In genomic region chr1:115478933-115479551, GRCh38 we compare ENCODE assay signal across 16 cellular contexts.
DNase-seq lines count a peak whose midpoint lies in the region; ATAC-seq and TF ChIP-seq lines count a peak whose summit lies in the region.
"Had no signal": no experiment of that assay in that cellular context is flagged by ENCODE, and none has a peak within 500 bp of the region (broad histone marks: within the 10 kb centered on the region; RNA-seq: fewer than 3 reads in every experiment).

No MANE protein-coding gene starts in this region.

- TF ChIP-seq RAD21 in SK-N-SH (IDR thresholded peaks at IDR 0.05; ENCODE audit: low read length): no peak

- H3F3A ChIP-seq in SK-N-SH (replicated peaks; ENCODE audit: insufficient read depth): no peaks in the 10 kb centered on the region

- WGBS in SK-N-SH (ENCODE audit: low lambda C conversion rate): 45% methylated on average over 18 of the region's 27 CpGs

- POLR2A ChIA-PET in SK-N-SH (lab: Yijun Ruan, JAX): no interaction called here

- no peak for ATAC-seq in SK-N-SH treated with all-trans-retinoic acid at 6 μM for 48 hours
- peak; percentile 21 for ATAC-seq in thoracic aorta (ENCODE audit: insufficient number of reproducible peaks, low FRiP score, low read depth)
- ATAC-seq in HG03175 (IDR thresholded peaks at IDR 0.05; ENCODE audit: unreplicated experiment): no peak
- ATAC-seq: A549, GM12878 had no signal

- no peaks in the 10 kb centered on the region for H3K9me2 ChIP-seq in SK-N-SH

- CTCF ChIA-PET in SK-N-SH (lab: Yijun Ruan, JAX): interaction anchor here (0.9 to 5.3 kb wide), 3 partner anchors 9 to 337 kb away, joined by 3 to 35 read pairs (median 10); no protein-coding TSS in a partner anchor

- intact Hi-C loops in left ventricle myocardium inferior (cut with micrococcal nuclease): no loop called here

- H3K4me2 ChIP-seq in SK-N-SH: no peak overlapping the region
- H3K4me2 ChIP-seq: A549 had no signal

- H3K4me3 ChIP-seq in SK-N-SH (ENCODE audit: low read depth in 2 of 2, low read length in 1 of 2) (peak overlapping the region in 1 of 2 experiments; percentile 25; a peak in 1 of 4 replicates), left ventricle myocardium inferior (peak overlapping the region; percentile 34), thoracic aorta (peak overlapping the region; percentile 55)
- H3K4me3 ChIP-seq: A549, GM12878, sigmoid colon, tibial nerve had no signal

- H3K79me2 ChIP-seq in SK-N-SH (ENCODE audit: insufficient read depth): no peaks in the 10 kb centered on the region

- H4K20me1 ChIP-seq in SK-N-SH (ENCODE audit: insufficient read depth): no peaks in the 10 kb centered on the region

- H3K9me3 ChIP-seq in SK-N-SH (no peaks in the 10 kb centered on the region), left ventricle myocardium inferior (replicated peaks) (no peaks in the 10 kb centered on the region), thoracic aorta (no peaks in the 10 kb centered on the region)
- H3K9me3 ChIP-seq: A549, sigmoid colon, tibial nerve had no signal

- H3K36me3 ChIP-seq in SK-N-SH (replicated peaks in 1 of 2; ENCODE audit: control insufficient read depth in 1 of 2, insufficient read depth in 2 of 2, low read length in 1 of 2): no peaks in the 10 kb centered on the region
- no peaks in the 10 kb centered on the region for H3K36me3 ChIP-seq in left ventricle myocardium inferior
- H3K36me3 ChIP-seq in thoracic aorta: no peaks in the 10 kb centered on the region
- H3K36me3 ChIP-seq: sigmoid colon, tibial nerve had no signal

- H3K9ac ChIP-seq in SK-N-SH: no peak overlapping the region

- H3K4me1 ChIP-seq in SK-N-SH (ENCODE audit: control insufficient read depth in 1 of 2, insufficient read depth in 2 of 2, low read depth in 1 of 2, low read length in 1 of 2) (peaks cover 0 to 7% of the 10 kb centered on the region in 2 experiments; a peak in 1 of 4 replicates), left ventricle myocardium inferior (no peaks in the 10 kb centered on the region), thoracic aorta (ENCODE audit: control insufficient read depth in 1 of 2, low read depth in 2 of 2) (no peaks in the 10 kb centered on the region)
- H3K4me1 ChIP-seq: A549, tibial nerve had no signal

- H3K27ac ChIP-seq in SK-N-SH (ENCODE audit: low read depth in 2 of 2, low read length in 1 of 2) (no peak overlapping the region), left ventricle myocardium inferior (replicated peaks) (no peak overlapping the region), thoracic aorta (no peak overlapping the region)
- H3K27ac ChIP-seq: A549, epithelial cell of prostate, sigmoid colon, tibial nerve had no signal

- H3K27me3 ChIP-seq in SK-N-SH (ENCODE audit: insufficient read depth): no peaks in the 10 kb centered on the region
- peaks cover 34% of the 10 kb centered on the region for H3K27me3 ChIP-seq in left ventricle myocardium inferior (ENCODE audit: low read depth)
- H3K27me3 ChIP-seq in thoracic aorta (replicated peaks; ENCODE audit: insufficient read depth): no peaks in the 10 kb centered on the region
- H3K27me3 ChIP-seq: tibial nerve had no signal

- TF ChIP-seq CTCF in SK-N-SH (IDR thresholded peaks at IDR 0.05): no peak
- no peak for TF ChIP-seq CTCF in left ventricle myocardium inferior (IDR thresholded peaks at IDR 0.05; ENCODE audit: borderline replicate concordance)
- no peak for TF ChIP-seq CTCF in thoracic aorta (IDR thresholded peaks at IDR 0.05)
- TF ChIP-seq CTCF in GM20000 (IDR thresholded peaks at IDR 0.05; ENCODE audit: extremely low read depth, missing control alignments): no peak

- no peak overlapping the region for H2AFZ ChIP-seq in SK-N-SH (ENCODE audit: low read depth)

- TF ChIP-seq EP300 in SK-N-SH (IDR thresholded peaks at IDR 0.05; ENCODE audit: borderline replicate concordance in 1 of 2, low read depth in 1 of 2, low read length in 1 of 2): no peak

- DNase-seq in SK-N-SH (peak; percentile 71), NCI-H526 treated with DMSO at 0.1 percent for 48 hours (lab: John Stamatoyannopoulos, UW) (peak; percentile 42), left ventricle myocardium inferior (no peak), thoracic aorta (ENCODE audit: low spot score) (no peak), foreskin melanocyte (no peak), GM20000 (ENCODE audit: low spot score) (no peak)
- DNase-seq: activated CD4-positive, alpha-beta T cell treated with anti-CD3 and anti-CD28 coated beads, Interleukin-2, amount 50 U/mL, for 1 hour; HFFc6; NCI-H82; sigmoid colon had no signal

TF ChIP-seq in SK-N-SH, 30 proteins besides CTCF, POLR2A, EP300 and RAD21:
- TF ChIP-seq RFX5 (IDR thresholded peaks at IDR 0.05; ENCODE audit: low read length) (0 out of 2 replicates have a peak, but pooled peaks have one; percentile 46), MAX (IDR thresholded peaks at IDR 0.05; ENCODE audit: low read depth) (no peak), FOSL2 (IDR thresholded peaks at IDR 0.05; ENCODE audit: borderline replicate concordance, low read depth) (no peak), SIN3A (IDR thresholded peaks at IDR 0.05; ENCODE audit: borderline replicate concordance, low read depth, low read length) (no peak), GABPA (IDR thresholded peaks at IDR 0.05; ENCODE audit: low read depth) (no peak), RCOR1 (IDR thresholded peaks at IDR 0.05; ENCODE audit: low read length) (no peak), USF2 (IDR thresholded peaks at IDR 0.05; ENCODE audit: borderline replicate concordance, low read depth, low read length) (no peak), SMC3 (IDR thresholded peaks at IDR 0.05; ENCODE audit: low read depth, low read length) (no peak)

TF ChIP-seq in SK-N-SH treated with all-trans-retinoic acid at 6 μM for 48 hours, 23 proteins besides CTCF, POLR2A, EP300 and RAD21 (continues in another document):
- TF ChIP-seq ESRRG (CRISPR knock-in tag; IDR thresholded peaks at IDR 0.05) (no peak), ZFP30 (CRISPR knock-in tag; IDR thresholded peaks at IDR 0.05) (no peak), CREB5 (CRISPR knock-in tag; IDR thresholded peaks at IDR 0.05; ENCODE audit: low read depth) (no peak), ARNTL (CRISPR knock-in tag; IDR thresholded peaks at IDR 0.05; ENCODE audit: borderline replicate concordance, low read depth) (no peak), RARB (CRISPR knock-in tag; IDR thresholded peaks at IDR 0.05) (no peak), ZNF565 (CRISPR knock-in tag; conservative IDR thresholded peaks at IDR 0.05; ENCODE audit: low read depth) (no peak), PATZ1 (CRISPR knock-in tag; IDR thresholded peaks at IDR 0.05; ENCODE audit: borderline replicate concordance) (no peak), ZFP3 (CRISPR knock-in tag; IDR thresholded peaks at IDR 0.05) (no peak), ZNF70 (CRISPR knock-in tag; IDR thresholded peaks at IDR 0.05) (no peak), POU6F1 (CRISPR knock-in tag; IDR thresholded peaks at IDR 0.05; ENCODE audit: borderline replicate concordance, low read depth) (no peak), BACH2 (CRISPR knock-in tag; IDR thresholded peaks at IDR 0.05; ENCODE audit: borderline replicate concordance) (no peak), PPARA (CRISPR knock-in tag; IDR thresholded peaks at IDR 0.05; ENCODE audit: borderline replicate concordance) (no peak), ZC3H10 (CRISPR knock-in tag; IDR thresholded peaks at IDR 0.05) (no peak), ISL1 (CRISPR knock-in tag; IDR thresholded peaks at IDR 0.05) (no peak), TCF4 (CRISPR knock-in tag; IDR thresholded peaks at IDR 0.05; ENCODE audit: borderline replicate concordance) (no peak), TOX (CRISPR knock-in tag; IDR thresholded peaks at IDR 0.05; ENCODE audit: borderline replicate concordance) (no peak), CSDC2 (CRISPR knock-in tag; IDR thresholded peaks at IDR 0.05) (no peak)

Comparison
In these comparisons a context has a peak if more than half of its experiments do, and no peak if none do; other contexts are left out.
1. DNase-seq: peak in SK-N-SH (single experiment) and NCI-H526 treated with DMSO at 0.1 percent for 48 hours (single experiment); none in left ventricle myocardium inferior (single experiment), thoracic aorta (single experiment), foreskin melanocyte (single experiment) and GM20000 (single experiment).